In genomic region chr21:20537162-20537561, GRCh38 we compare ENCODE assay signal across 25 cellular contexts.
"Had no signal": no experiment of that assay in that cellular context is flagged by ENCODE, and none has a peak within 500 bp of the region (broad histone marks: within the 10 kb centered on the region; RNA-seq: fewer than 3 reads in every experiment).

No MANE protein-coding gene starts in this region.

- H3K9me3 ChIP-seq: stomach, suprapubic skin, testis, thoracic aorta, thyroid gland, tibial artery, transverse colon, upper lobe of left lung, upper lobe of right lung, uterus, vagina had no signal

- ATAC-seq: stimulated activated naive CD8-positive, alpha-beta T cell treated with anti-CD3 and anti-CD28 coated beads, Interleukin-15, amount 100 ng/mL, for 72 hours; stimulated activated naive CD8-positive, alpha-beta T cell treated with anti-CD3 and anti-CD28 coated beads, Interleukin-15, Interleukin-2, amounts not matched to agents 100 U/mL and 50 U/mL, for 24 hours; upper lobe of right lung had no signal

- H3K4me1 ChIP-seq: stomach, suprapubic skin, testis, thyroid gland, tibial artery, tibial nerve, transverse colon, upper lobe of left lung, upper lobe of right lung, uterus, vagina had no signal

- DNase-seq: stimulated activated CD4-positive, alpha-beta T cell treated with anti-CD3 and anti-CD28 coated beads, Interleukin-2, amount 100 ng/mL, for 24 hours; stimulated activated CD4-positive, alpha-beta T cell treated with anti-CD3 and anti-CD28 coated beads, Interleukin-2, amount 100 ng/mL, for 48 hours; stimulated activated CD4-positive, alpha-beta T cell treated with anti-CD3 and anti-CD28 coated beads, Interleukin-4, amount 100 ng/mL, for 24 hours; stimulated activated CD4-positive, alpha-beta T cell treated with anti-CD3 and anti-CD28 coated beads, Interleukin-4, amount 100 ng/mL, for 4 hours; stimulated activated CD8-positive, alpha-beta memory T cell treated with anti-CD3 and anti-CD28 coated beads, Interleukin-4, amount 100 ng/mL, for 48 hours; stimulated activated naive B cell treated with anti-CD40 and anti-IgM and Interleukin-4, amounts not matched to agents 10 μg/mL and 1 μg/mL and 100 μg/mL, for 72 hours; stimulated activated naive CD4-positive, alpha-beta T cell; stimulated activated naive CD4-positive, alpha-beta T cell treated with Interleukin-2 at 50 U/mL for 16 hours; stimulated activated naive CD8-positive, alpha-beta T cell treated with anti-CD3 and anti-CD28 coated beads, Interleukin-15, amount 100 ng/mL, for 72 hours; stimulated activated naive CD8-positive, alpha-beta T cell treated with anti-CD3 and anti-CD28 coated beads, Interleukin-15, Interleukin-2, amounts not matched to agents 100 U/mL and 50 U/mL, for 24 hours; stomach; substantia nigra; testis; thyroid gland; tibial artery; transverse colon; trophoblast cell; upper lobe of left lung; upper lobe of right lung; uterus had no signal

- H3K36me3 ChIP-seq: stomach, suprapubic skin, thoracic aorta, thyroid gland, tibial artery, tibial nerve, transverse colon, upper lobe of left lung, upper lobe of right lung, uterus, vagina had no signal

- FAIRE-seq: urothelium cell line had no signal

- H3K4me3 ChIP-seq: stomach, suprapubic skin, testis, thoracic aorta, thyroid gland, tibial artery, tibial nerve, transverse colon, upper lobe of left lung, upper lobe of right lung, uterus, vagina had no signal

- H3K27me3 ChIP-seq: stomach, suprapubic skin, testis, thyroid gland, tibial artery, tibial nerve, transverse colon, upper lobe of left lung, upper lobe of right lung, uterus, vagina had no signal

- H3K27ac ChIP-seq: stomach, suprapubic skin, testis, thoracic aorta, thyroid gland, tibial artery, tibial nerve, transverse colon, upper lobe of left lung, upper lobe of right lung, uterus, vagina had no signal
